Comparison of ENCODE assay signal across 11 cellular contexts in genomic region chr4:74109894-74110605, GRCh38. TPM values are rescaled to one million over a fixed set of nuclear protein-coding genes. Genes with fewer than 3 reads are reported as not detected.
A peak's percentile ranks its signal among the peaks of the same experiment; 100 is the strongest.
DNase-seq lines count a peak whose midpoint lies in the region; ATAC-seq and TF ChIP-seq lines count a peak whose summit lies in the region.
"Had no signal": no experiment of that assay in that cellular context is flagged by ENCODE, and none has a peak within 500 bp of the region (broad histone marks: within the 10 kb centered on the region; RNA-seq: fewer than 3 reads in every experiment).

No MANE protein-coding gene starts in this region.

- H2BK5ac ChIP-seq in trophoblast cell (ENCODE audit: low read depth, low read length, poor library complexity), result peak overlapping the region; percentile 84

- H3K4me1 ChIP-seq in esophagus muscularis mucosa (peaks cover 16 to 29% (median 22%) of the 10 kb centered on the region in 4 donors), trophoblast cell (ENCODE audit: control insufficient read depth in 1 of 2, insufficient read depth in 2 of 2, low read length in 2 of 2) (peaks cover 8 to 12% of the 10 kb centered on the region in 2 experiments)

- peak overlapping the region; percentile 32 to 57 (median 46) for H3K27ac ChIP-seq in esophagus muscularis mucosa (replicated peaks in 1 of 4)
- H3K27ac ChIP-seq in trophoblast cell (ENCODE audit: low read depth, low read length), result peak overlapping the region; percentile 54

- H3K4me3 ChIP-seq in esophagus muscularis mucosa (no peak overlapping the region), trophoblast cell (ENCODE audit: low read depth, low read length) (no peak overlapping the region)

- H3K18ac ChIP-seq in trophoblast cell (ENCODE audit: low read length), result no peak overlapping the region

- H3K79me1 ChIP-seq in trophoblast cell (ENCODE audit: low read length), result peaks cover 6% of the 10 kb centered on the region

- peak overlapping the region; percentile 93 for H2BK12ac ChIP-seq in trophoblast cell (ENCODE audit: low read length)

- no peak overlapping the region for H2AK5ac ChIP-seq in trophoblast cell (ENCODE audit: low read length)

- H3K4me1 Mint-ChIP-seq in activated T-helper 17 cell treated with anti-CD3 and anti-CD28 coated beads, Interleukin-2, amount 50 U/mL, for 72 hours, result no peaks in the 10 kb centered on the region

- no peak for TF ChIP-seq EP300 in esophagus muscularis mucosa (IDR thresholded peaks at IDR 0.05)

- in situ Hi-C loops in Caki2 (cut with HindIII; ENCODE audit: low pct_unique_long_range_greater_than_20kb, low sequenced_read_pairs), result no loop called here

- H3K4me3 Mint-ChIP-seq in activated T-helper 17 cell treated with anti-CD3 and anti-CD28 coated beads, Interleukin-2, amount 50 U/mL, for 72 hours, result no peak overlapping the region
- H3K4me3 Mint-ChIP-seq: activated naive CD8-positive, alpha-beta T cell had no signal

- intact Hi-C loops in esophagus muscularis mucosa (cut with DNase I), result no loop called here

- ATAC-seq in activated T-helper 17 cell treated with anti-CD3 and anti-CD28 coated beads, Interleukin-2, amount 50 U/mL, for 72 hours (replicated peaks), result no peak
- ATAC-seq in GM19452 (IDR thresholded peaks at IDR 0.05; ENCODE audit: unreplicated experiment), result no peak

- no peaks in the 10 kb centered on the region for H3K9me3 ChIP-seq in esophagus muscularis mucosa
- H3K9me3 ChIP-seq in trophoblast cell (ENCODE audit: insufficient read depth, low read depth, low read length), result no peaks in the 10 kb centered on the region

- H3K4me2 ChIP-seq in trophoblast cell (ENCODE audit: low read length), result no peak overlapping the region

- DNase-seq in Caki2 (ENCODE audit: low read depth), result peak; percentile 87
- DNase-seq in RPMI7951 (ENCODE audit: low read depth), result peak; percentile 69
- no peak for DNase-seq in esophagus muscularis mucosa (ENCODE audit: extremely low spot score)
- DNase-seq in trophoblast cell, result peak; percentile 23 to 32
- DNase-seq in retina, result no peak
- no peak for DNase-seq in nucleus accumbens (lab: John Stamatoyannopoulos, UW)
- DNase-seq: NCI-H187 treated with DMSO at 0.1 percent for 48 hours; stimulated activated CD4-positive, alpha-beta T cell treated with anti-CD3 and anti-CD28 coated beads, Interleukin-1b, Interleukin-23, amount 100 ng/mL, for 48 hours had no signal

- peak overlapping the region; percentile 82 for H4K91ac ChIP-seq in trophoblast cell (ENCODE audit: low read depth, low read length)

- WGBS in esophagus muscularis mucosa, result 77% methylated on average over 6 of the region's 6 CpGs
- no CpG with 5 or more reads among the region's 6 CpGs for WGBS in trophoblast cell (ENCODE audit: extremely low coverage, insufficient coverage, insufficient read length)

- H3K79me2 ChIP-seq in trophoblast cell (ENCODE audit: control insufficient read depth, insufficient read depth, low read length, poor library complexity), result no peaks in the 10 kb centered on the region

- H4K12ac ChIP-seq in trophoblast cell (ENCODE audit: low read depth, low read length), result no peak overlapping the region

- H3K27ac Mint-ChIP-seq in activated T-helper 17 cell treated with anti-CD3 and anti-CD28 coated beads, Interleukin-2, amount 50 U/mL, for 72 hours, result no peak overlapping the region
- H3K27ac Mint-ChIP-seq: activated naive CD8-positive, alpha-beta T cell had no signal

- H3K9ac ChIP-seq in trophoblast cell (ENCODE audit: low read length), result no peak overlapping the region

- H3K27me3 ChIP-seq in esophagus muscularis mucosa, result no peaks in the 10 kb centered on the region
- no peaks in the 10 kb centered on the region for H3K27me3 ChIP-seq in trophoblast cell (ENCODE audit: insufficient read depth, low read length)

- TF ChIP-seq POLR2A in esophagus muscularis mucosa (IDR thresholded peaks at IDR 0.05; ENCODE audit: low read depth), result no peak

- no peaks in the 10 kb centered on the region for H3K9me3 Mint-ChIP-seq in activated T-helper 17 cell treated with anti-CD3 and anti-CD28 coated beads, Interleukin-2, amount 50 U/mL, for 72 hours

- no peak overlapping the region for H2AFZ ChIP-seq in trophoblast cell (ENCODE audit: insufficient read depth, low read length, poor library complexity)

- peak overlapping the region; percentile 83 for H4K8ac ChIP-seq in trophoblast cell (ENCODE audit: low read depth, low read length)

- no peak overlapping the region for H3K23ac ChIP-seq in trophoblast cell (ENCODE audit: low read length)

- H3K27me3 Mint-ChIP-seq in activated T-helper 17 cell treated with anti-CD3 and anti-CD28 coated beads, Interleukin-2, amount 50 U/mL, for 72 hours, result peaks cover 7% of the 10 kb centered on the region

- no peak for TF ChIP-seq CTCF in esophagus muscularis mucosa (IDR thresholded peaks at IDR 0.05)

- no peak overlapping the region for H3K4ac ChIP-seq in trophoblast cell (ENCODE audit: low read depth, low read length)

- peak overlapping the region; percentile 85 for H3K14ac ChIP-seq in trophoblast cell (ENCODE audit: low read length)

- no peaks in the 10 kb centered on the region for H3K36me3 Mint-ChIP-seq in activated T-helper 17 cell treated with anti-CD3 and anti-CD28 coated beads, Interleukin-2, amount 50 U/mL, for 72 hours (ENCODE audit: low read depth)
- H3K36me3 Mint-ChIP-seq: activated naive CD8-positive, alpha-beta T cell had no signal

- H3K36me3 ChIP-seq in esophagus muscularis mucosa, result no peaks in the 10 kb centered on the region
- H3K36me3 ChIP-seq in trophoblast cell (ENCODE audit: control insufficient read depth in 1 of 2, insufficient read depth in 2 of 2, low read length in 2 of 2), result no peaks in the 10 kb centered on the region

- H2BK120ac ChIP-seq in trophoblast cell (ENCODE audit: insufficient read depth, low read length, poor library complexity), result peak overlapping the region; percentile 57

RNA-seq across cellular contexts. Expression of gene CXCL2, which starts 11.1 kb away (rescaled TPM):
- total RNA-seq in Caki2 (2014; rRNA removed; shearing (Covaris generic); ENCODE audit: low replicate concordance), result 0.44 and 0.67 TPM in 2 replicates
- 0.72 and 0.88 TPM in 2 replicates for total RNA-seq in RPMI7951 (2014; rRNA removed; shearing (Covaris generic))
- 10 to 100 TPM; 15.0 to 29.3 (median 15.7) TPM for total RNA-seq in esophagus muscularis mucosa
- polyA plus RNA-seq in trophoblast cell (2013), result 0.42 and 0.69 TPM in 2 replicates
- under 1 TPM in 1 of 2 donors, not detected in 1; 0.19 TPM for total RNA-seq in activated T-helper 17 cell treated with anti-CD3 and anti-CD28 coated beads, Interleukin-2, amount 50 U/mL, for 72 hours

RNA-seq across cellular contexts. Expression of gene MTHFD2L, which starts 47.9 kb away (rescaled TPM):
- 9.9 and 11.6 TPM in 2 replicates for total RNA-seq in Caki2 (2014; rRNA removed; shearing (Covaris generic); ENCODE audit: low replicate concordance)
- 11.9 and 12.1 TPM in 2 replicates for total RNA-seq in RPMI7951 (2014; rRNA removed; shearing (Covaris generic))
- total RNA-seq in esophagus muscularis mucosa, result 10 to 100 TPM; 10.2 to 23.7 (median 19.2) TPM
- polyA plus RNA-seq in trophoblast cell (2013), result 6.5 and 6.8 TPM in 2 replicates
- total RNA-seq in activated T-helper 17 cell treated with anti-CD3 and anti-CD28 coated beads, Interleukin-2, amount 50 U/mL, for 72 hours, result 1 to 10 TPM; 4.0 to 9.4 TPM

Comparison
In these comparisons a context has a peak if more than half of its experiments do, and no peak if none do; other contexts are left out.
1. DNase-seq: peak in Caki2 (single experiment), RPMI7951 (single experiment) and trophoblast cell (2 of 2); none in esophagus muscularis mucosa (single experiment), retina (single experiment) and nucleus accumbens (0 of 56).